ENCODE assay signal across 11 cellular contexts in genomic region chr12:106140223-106140986, GRCh38. TPM values are rescaled to one million over a fixed set of nuclear protein-coding genes. Genes with fewer than 3 reads are reported as not detected.
DNase-seq lines count a peak whose midpoint lies in the region; ATAC-seq, FAIRE-seq and TF ChIP-seq lines count a peak whose summit lies in the region.
"Had no signal": no experiment of that assay in that cellular context is flagged by ENCODE, and none has a peak within 500 bp of the region (broad histone marks: within the 10 kb centered on the region; RNA-seq: fewer than 3 reads in every experiment).

No MANE protein-coding gene starts in this region.

- H3K36me3 ChIP-seq in ES-I3 (ENCODE audit: insufficient read depth, low read length) (no peaks in the 10 kb centered on the region), right atrium auricular region (no peaks in the 10 kb centered on the region), rectal smooth muscle tissue (ENCODE audit: control insufficient read depth, insufficient read depth, low read length) (no peaks in the 10 kb centered on the region)

- H3K4me1 Mint-ChIP-seq in T-helper 17 cell: peaks cover 10% of the 10 kb centered on the region

- no peaks in the 10 kb centered on the region for H3K9me3 ChIP-seq in ES-I3 (ENCODE audit: control insufficient read depth, insufficient read depth, low read length)
- no peaks in the 10 kb centered on the region for H3K9me3 ChIP-seq in T-helper 17 cell (ENCODE audit: control insufficient read depth, low read length, poor library complexity, severe bottlenecking)
- no peaks in the 10 kb centered on the region for H3K9me3 ChIP-seq in right atrium auricular region

- H3K27me3 ChIP-seq in right atrium auricular region (no peaks in the 10 kb centered on the region), rectal smooth muscle tissue (ENCODE audit: control insufficient read depth, insufficient read depth, low read length) (no peaks in the 10 kb centered on the region)

- TF ChIP-seq POLR2A in GM12891 (IDR thresholded peaks at IDR 0.05; ENCODE audit: low read depth, low read length) (no peak), GM12892 (IDR thresholded peaks at IDR 0.05; ENCODE audit: low read depth, low read length) (no peak)

- FAIRE-seq in GM12891 (lab: Jason Lieb, UNC): no peak
- FAIRE-seq in GM12892 (lab: Jason Lieb, UNC): no peak
- FAIRE-seq: GM12878 had no signal

- peak overlapping the region; percentile 94 to 95 for H3K27ac ChIP-seq in right atrium auricular region
- H3K27ac ChIP-seq in rectal smooth muscle tissue (ENCODE audit: low read depth, low read length): peak overlapping the region; percentile 78

- no peak for DNase-seq in T-helper 17 cell
- DNase-seq in right atrium auricular region (ENCODE audit: low spot score): no peak
- DNase-seq in GM12891 (ENCODE audit: insufficient read length, low spot score): no peak
- DNase-seq in GM12892 (ENCODE audit: insufficient read length): no peak
- no peak for DNase-seq in HCEC 1CT
- DNase-seq: activated CD4-positive, CD25-positive, alpha-beta regulatory T cell; kidney glomerular epithelial cell had no signal

- TF ChIP-seq CTCF in right atrium auricular region (IDR thresholded peaks at IDR 0.05): no peak

- peak overlapping the region; percentile 76 for H3K4me3 Mint-ChIP-seq in T-helper 17 cell

- H3K4me3 ChIP-seq in right atrium auricular region (peak overlapping the region; percentile 87 to 94), rectal smooth muscle tissue (ENCODE audit: low read length) (peak overlapping the region; percentile 69)
- H3K4me3 ChIP-seq: GM12878 had no signal

- H3K27me3 Mint-ChIP-seq in T-helper 17 cell: peaks cover 80% of the 10 kb centered on the region

- H3K36me3 Mint-ChIP-seq in T-helper 17 cell (ENCODE audit: low read depth): peaks cover 4% of the 10 kb centered on the region

- peaks cover 39% of the 10 kb centered on the region for H3K4me1 ChIP-seq in ES-I3 (ENCODE audit: insufficient read depth, low read length)
- peaks cover 0 to 62% of the 10 kb centered on the region in 2 donors for H3K4me1 ChIP-seq in right atrium auricular region
- H3K4me1 ChIP-seq in rectal smooth muscle tissue (ENCODE audit: control insufficient read depth, insufficient read depth, low read length): peaks cover 3% of the 10 kb centered on the region

- H3K27ac Mint-ChIP-seq in T-helper 17 cell: no peak overlapping the region

- ATAC-seq in T-helper 17 cell: no peak
- no peak for ATAC-seq in HG02642 (IDR thresholded peaks at IDR 0.05; ENCODE audit: poor library complexity, unreplicated experiment)

- H3K9ac ChIP-seq in ES-I3 (ENCODE audit: low read depth, low read length) (peak overlapping the region; percentile 62), rectal smooth muscle tissue (ENCODE audit: low read length) (no peak overlapping the region)

TF ChIP-seq in GM12891, 5 proteins besides CTCF, POLR2A, EP300 and RAD21:
- no peak for TF ChIP-seq POLR2AphosphoS5 (IDR thresholded peaks at IDR 0.05; ENCODE audit: low read depth, low read length)
- TF ChIP-seq PAX5 (IDR thresholded peaks at IDR 0.05; ENCODE audit: insufficient read depth, low read length, severe bottlenecking): no peak
- TF ChIP-seq POU2F2 (IDR thresholded peaks at IDR 0.05; ENCODE audit: low read depth, low read length): no peak
- no peak for TF ChIP-seq SPI1 (IDR thresholded peaks at IDR 0.05; ENCODE audit: low read depth, low read length)
- no peak for TF ChIP-seq TAF1 (IDR thresholded peaks at IDR 0.05; ENCODE audit: low read depth, low read length)

RNA-seq across cellular contexts. Expression of gene NUAK1, which starts 1.7 kb away (rescaled TPM):
- total RNA-seq in T-helper 17 cell (under 1 TPM in 1 of 2 donors, not detected in 1; 0.05 TPM), right atrium auricular region (10 to 100 TPM; 16.9 to 30.1 TPM)
- not detected for polyA plus RNA-seq in GM12891 (2012; ENCODE audit: low read depth, missing spikeins)
- polyA plus RNA-seq in GM12892 (2012; ENCODE audit: missing spikeins): not detected

Comparison
In these comparisons a context has a peak if more than half of its experiments do, and no peak if none do; other contexts are left out.
1. RNA of gene NUAK1, which starts 1.7 kb away (total RNA-seq): 16.9 to 30.1 TPM in right atrium auricular region; 0.05 TPM in T-helper 17 cell; every median in the first group is over 10 times any median in the second.